ENCODE assay signal across 19 cellular contexts in the genomic region with DNA sequence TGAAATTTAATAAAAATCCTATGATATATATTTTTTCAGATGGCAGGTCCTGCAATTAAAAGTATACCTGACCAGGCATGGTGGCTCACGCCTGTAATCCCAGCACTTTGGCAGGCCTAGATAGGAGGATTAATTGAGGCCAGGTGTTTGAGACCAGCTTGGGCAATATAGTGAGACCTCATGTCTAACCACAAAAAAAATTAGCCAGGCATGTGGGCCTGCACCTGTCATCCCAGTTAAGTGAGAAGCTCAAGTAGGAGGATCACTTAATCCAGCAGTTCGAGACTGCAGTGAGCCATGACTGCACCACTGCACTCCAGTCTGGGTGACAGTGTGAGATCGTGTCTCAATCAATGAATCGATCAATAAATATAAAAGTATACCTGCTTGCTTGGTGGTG. TPM values are rescaled to one million over a fixed set of nuclear protein-coding genes. Genes with fewer than 3 reads are reported as not detected.
DNase-seq lines count a peak whose midpoint lies in the region; ATAC-seq and TF ChIP-seq lines count a peak whose summit lies in the region.
"Had no signal": no experiment of that assay in that cellular context is flagged by ENCODE, and none has a peak within 500 bp of the region (broad histone marks: within the 10 kb centered on the region; RNA-seq: fewer than 3 reads in every experiment).

No MANE protein-coding gene starts in this region.

- H3K27ac ChIP-seq in breast epithelium: no peak overlapping the region
- H3K27ac ChIP-seq: right atrium auricular region had no signal

- intact Hi-C loops in breast epithelium (cut with DNase I; ENCODE audit: low total_unique reads): no loop called here

- peak; percentile 50 for DNase-seq in DMS53 (lab: John Stamatoyannopoulos, UW)
- no peak for DNase-seq in DMS53 treated with DMSO at 0.1 percent for 48 hours (lab: John Stamatoyannopoulos, UW; ENCODE audit: unreplicated experiment)
- DNase-seq in LHCN-M2 (ENCODE audit: low read depth): peak; percentile 74
- peak; percentile 29 for DNase-seq in NCI-H82 treated with DMSO at 0.1 percent for 48 hours (lab: John Stamatoyannopoulos, UW; ENCODE audit: unreplicated experiment)
- peak; percentile 31 for DNase-seq in kidney tubule cell (ENCODE audit: low spot score)
- no peak for DNase-seq in breast epithelium (ENCODE audit: low spot score in 2 of 2)
- no peak for DNase-seq in NCI-H510A (lab: John Stamatoyannopoulos, UW)
- DNase-seq: 8988T; activated B cell treated with CpG ODN at 0.5 μM for 24 hours; activated CD4-positive, alpha-beta memory T cell treated with anti-CD3 and anti-CD28 coated beads, Interleukin-2, amount 10 ng/mL, durations not matched to agents 7 days and 5 days; activated naive CD4-positive, alpha-beta T cell treated with anti-CD3 and anti-CD28 coated beads, Interleukin-2, amount 10 ng/mL, durations not matched to agents 7 days and 5 days; AML-193; Caco-2; effector memory CD4-positive, alpha-beta T cell; kidney glomerular epithelial cell; NCI-H1694; NCI-H526 treated with DMSO at 0.1 percent for 48 hours had no signal

- no peaks in the 10 kb centered on the region for H3K4me1 ChIP-seq in breast epithelium

- ATAC-seq in HG03039 (IDR thresholded peaks at IDR 0.05; ENCODE audit: unreplicated experiment): no peak

- H3K36me3 ChIP-seq in breast epithelium: peaks cover 3% of the 10 kb centered on the region
- H3K36me3 ChIP-seq: right atrium auricular region had no signal

- H3K9me3 ChIP-seq in breast epithelium: no peaks in the 10 kb centered on the region
- H3K9me3 ChIP-seq: Caco-2, right atrium auricular region had no signal

- H3K27me3 ChIP-seq in breast epithelium: no peaks in the 10 kb centered on the region
- H3K27me3 ChIP-seq: right atrium auricular region had no signal

- no peak overlapping the region for H3K4me3 ChIP-seq in breast epithelium
- H3K4me3 ChIP-seq: right atrium auricular region had no signal

- no peak for TF ChIP-seq CTCF in breast epithelium (IDR thresholded peaks at IDR 0.05)

- no peak for TF ChIP-seq POLR2A in breast epithelium (IDR thresholded peaks at IDR 0.05)

RNA-seq across cellular contexts. Expression of a gene that starts 2.5 kb away (rescaled TPM):
- total RNA-seq in LHCN-M2 (2014; rRNA removed) (11.0 and 12.2 TPM in 2 replicates), breast epithelium (10 to 100 TPM in 1 of 3 donors, 1 to 10 TPM in 2; 9.2 to 22.0 (median 9.9) TPM)
- polyA plus RNA-seq in LHCN-M2 (2012): 56.3 TPM

Comparison
In these comparisons a context has a peak if more than half of its experiments do, and no peak if none do; other contexts are left out.
1. DNase-seq: peak in DMS53 (single experiment), LHCN-M2 (single experiment), NCI-H82 treated with DMSO at 0.1 percent for 48 hours (single experiment) and kidney tubule cell (single experiment); none in DMS53 treated with DMSO at 0.1 percent for 48 hours (single experiment), breast epithelium (0 of 2) and NCI-H510A (single experiment).